Comparison of ENCODE assay signal across 13 cellular contexts in the genomic region with DNA sequence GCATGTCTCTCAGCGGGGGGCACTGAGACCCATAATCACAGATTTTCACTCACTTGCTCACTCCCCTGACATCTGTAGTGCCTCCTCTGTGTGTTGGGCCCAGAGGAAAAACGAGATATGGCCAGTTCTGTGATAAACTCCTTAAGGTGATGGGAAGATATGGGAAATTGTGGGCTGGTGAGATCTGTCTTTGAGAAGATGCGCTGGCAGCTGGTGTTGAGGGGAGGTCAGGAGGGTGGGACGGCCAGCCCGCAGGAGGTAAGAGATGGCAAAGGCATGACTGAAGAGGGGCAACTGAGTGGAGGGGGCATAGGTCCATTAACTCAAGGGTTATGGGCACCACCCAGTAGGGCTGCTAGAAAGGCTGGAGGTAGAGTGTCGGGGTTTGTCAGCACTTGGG.
A peak's percentile ranks its signal among the peaks of the same experiment; 100 is the strongest.
DNase-seq lines count a peak whose midpoint lies in the region; ATAC-seq, FAIRE-seq and TF ChIP-seq lines count a peak whose summit lies in the region.
"Had no signal": no experiment of that assay in that cellular context is flagged by ENCODE, and none has a peak within 500 bp of the region (broad histone marks: within the 10 kb centered on the region; RNA-seq: fewer than 3 reads in every experiment).

No MANE protein-coding gene starts in this region.

- CTCF ChIA-PET in CD4-positive, alpha-beta memory T cell (lab: Charles Lee; ENCODE audit: partially characterized antibody): no interaction called here
- CTCF ChIA-PET in K562 (lab: Yijun Ruan, JAX; ENCODE audit: low intra/inter-chr PET ratio): no interaction called here

- H3K4me3 ChIP-seq in CD4-positive, alpha-beta memory T cell (ENCODE audit: low read length in 2 of 2): no peak overlapping the region
- no peak overlapping the region for H3K4me3 ChIP-seq in K562
- H3K4me3 ChIP-seq: A549, GM23248 had no signal

- no peak overlapping the region for H3K27ac ChIP-seq in CD4-positive, alpha-beta memory T cell (ENCODE audit: low read depth, low read length)
- no peak overlapping the region for H3K27ac ChIP-seq in K562 (ENCODE audit: extremely low read depth, low read depth, low read length)
- H3K27ac ChIP-seq: A549, GM23248 had no signal

- peak overlapping the region in 4 of 7 donors; percentile 42 to 56 (median 46) for H3K27ac Mint-ChIP-seq in CD4-positive, alpha-beta memory T cell
- H3K27ac Mint-ChIP-seq in memory B cell: peak overlapping the region; percentile 12

- TF ChIP-seq EP300 in K562 (IDR thresholded peaks at IDR 0.05; ENCODE audit: low read length): no peak

- no peaks in the 10 kb centered on the region for H3K4me1 Mint-ChIP-seq in CD4-positive, alpha-beta memory T cell
- no peaks in the 10 kb centered on the region for H3K4me1 Mint-ChIP-seq in memory B cell
- H3K4me1 Mint-ChIP-seq: CD14-positive monocyte had no signal

- FAIRE-seq in K562 (lab: Jason Lieb, UNC): no peak
- FAIRE-seq: A549, GM18507, H54 had no signal

- H3K4me1 ChIP-seq in CD4-positive, alpha-beta memory T cell (ENCODE audit: insufficient read depth, low read length): no peaks in the 10 kb centered on the region
- peaks cover 0 to 7% of the 10 kb centered on the region in 2 experiments; a peak in 1 of 5 replicates for H3K4me1 ChIP-seq in K562 (replicated peaks in 1 of 2; ENCODE audit: control insufficient read depth in 2 of 2, insufficient read depth in 2 of 2, low read length in 2 of 2)
- H3K4me1 ChIP-seq: A549 had no signal

- no peak overlapping the region for H3K4me2 ChIP-seq in K562 (ENCODE audit: insufficient read depth, low read length)
- H3K4me2 ChIP-seq: A549 had no signal

- H3K9ac ChIP-seq in K562 (ENCODE audit: insufficient read depth in 1 of 2, low read depth in 2 of 2, low read length in 2 of 2): no peak overlapping the region
- H3K9ac ChIP-seq: GM23248 had no signal

- peak; percentile 31; the same call in 1 of the 2 replicates for TF ChIP-seq POLR2A in K562 (conservative IDR thresholded peaks at IDR 0.05)

- no peak overlapping the region for H3K4me3 Mint-ChIP-seq in CD4-positive, alpha-beta memory T cell
- H3K4me3 Mint-ChIP-seq in memory B cell: no peak overlapping the region
- H3K4me3 Mint-ChIP-seq: CD14-positive monocyte had no signal

- DNase-seq in CD4-positive, alpha-beta memory T cell: no peak
- DNase-seq in K562 (ENCODE audit: extremely low read depth in 1 of 4, low spot score in 3 of 4) (no peak), memory B cell (ENCODE audit: low spot score in 2 of 2) (no peak), mesenteric fat pad (ENCODE audit: low spot score) (no peak), GDM1 (lab: John Stamatoyannopoulos, UW) (no peak)
- DNase-seq: DMS53, GM23248 had no signal

- in situ Hi-C loops in K562 (cut with MboI): no loop called here

- no peaks in the 10 kb centered on the region for H3K9me1 ChIP-seq in K562 (ENCODE audit: control insufficient read depth, insufficient read depth, low read length)

- TSS peak; percentile 16 for BruUV-seq in K562 (replicated peaks; lab: Mats Ljungman, UMichigan)

- H4K20me1 ChIP-seq in K562 (replicated peaks; ENCODE audit: control insufficient read depth, insufficient read depth, low read length): 0 out of 2 replicates have a peak, but pooled peaks cover 6% of the 10 kb centered on the region

- TF ChIP-seq CTCF in K562 (IDR thresholded peaks at IDR 0.05 in 2 of 3, conservative IDR thresholded peaks at IDR 0.05 in 1 of 3; ENCODE audit: insufficient read depth in 2 of 3, low read depth in 1 of 3, low read length in 3 of 3): no peak

- intact Hi-C loops in CD4-positive, alpha-beta memory T cell (cut with micrococcal nuclease): no loop called here
- intact Hi-C loops in K562 (cut with micrococcal nuclease): no loop called here

- peaks cover 52 to 72% of the 10 kb centered on the region in 2 donors for H3K36me3 Mint-ChIP-seq in CD4-positive, alpha-beta memory T cell
- H3K36me3 Mint-ChIP-seq in memory B cell: peaks cover 45% of the 10 kb centered on the region

- H3K9me3 ChIP-seq in CD4-positive, alpha-beta memory T cell (ENCODE audit: control insufficient read depth in 1 of 2, low read length in 2 of 2): no peaks in the 10 kb centered on the region
- H3K9me3 ChIP-seq in K562 (replicated peaks; ENCODE audit: control insufficient read depth, insufficient read depth, low read depth, low read length): no peaks in the 10 kb centered on the region
- H3K9me3 ChIP-seq: A549 had no signal

- no peaks in the 10 kb centered on the region for H3K27me3 Mint-ChIP-seq in CD4-positive, alpha-beta memory T cell
- H3K27me3 Mint-ChIP-seq in memory B cell: no peaks in the 10 kb centered on the region

- peaks cover 70% of the 10 kb centered on the region for H3K36me3 ChIP-seq in CD4-positive, alpha-beta memory T cell (ENCODE audit: insufficient read depth, low read length)
- peaks cover 95% of the 10 kb centered on the region for H3K36me3 ChIP-seq in K562 (ENCODE audit: control insufficient read depth, insufficient read depth, low read length)

- 89% methylated on average over 6 of the region's 6 CpGs for WGBS in K562 (ENCODE audit: insufficient coverage, low coverage, missing lambda C conversion rate)

- H3K27me3 ChIP-seq in CD4-positive, alpha-beta memory T cell (ENCODE audit: insufficient read depth, low read length): no peaks in the 10 kb centered on the region
- H3K27me3 ChIP-seq in K562 (ENCODE audit: control insufficient read depth in 2 of 2, insufficient read depth in 2 of 2, low read length in 2 of 2): no peaks in the 10 kb centered on the region

- POLR2A ChIA-PET in CD4-positive, alpha-beta memory T cell (lab: Charles Lee; ENCODE audit: partially characterized antibody): no interaction called here
- POLR2A ChIA-PET in K562 (lab: Yijun Ruan, JAX): interaction anchor here (1.2 to 1.9 kb wide), 2 partner anchors 9 to 14 kb away, joined by 5 to 8 read pairs; no protein-coding TSS in a partner anchor

- H2AFZ ChIP-seq in K562 (ENCODE audit: low read depth, low read length): no peak overlapping the region
- H2AFZ ChIP-seq: GM23248 had no signal

- TF ChIP-seq RAD21 in K562 (CRISPR knock-in tag; conservative IDR thresholded peaks at IDR 0.05 in 1 of 2, IDR thresholded peaks at IDR 0.05 in 1 of 2): no peak

- ATAC-seq in K562: no peak
- ATAC-seq in memory B cell (ENCODE audit: low read depth): no peak
- ATAC-seq in HG03565 (IDR thresholded peaks at IDR 0.05; ENCODE audit: unreplicated experiment): no peak
- ATAC-seq: A549, HCT116 had no signal

- no peaks in the 10 kb centered on the region for H3K9me3 Mint-ChIP-seq in CD4-positive, alpha-beta memory T cell
- H3K9me3 Mint-ChIP-seq in memory B cell: no peaks in the 10 kb centered on the region
- H3K9me3 Mint-ChIP-seq: CD14-positive monocyte had no signal

- H3K79me2 ChIP-seq in K562 (ENCODE audit: control insufficient read depth, insufficient read depth, low read length): no peaks in the 10 kb centered on the region

TF ChIP-seq in K562, 482 proteins besides CTCF, POLR2A, EP300 and RAD21 (continues in another document):
- TF ChIP-seq SAFB (IDR thresholded peaks at IDR 0.05; ENCODE audit: borderline replicate concordance, low read depth, low read length): no peak
- TF ChIP-seq USF1 (CRISPR knock-in tag; IDR thresholded peaks at IDR 0.05): peak; percentile 54; the same call in 1 of the 2 replicates
- TF ChIP-seq ZNF699 (CRISPR knock-in tag; IDR thresholded peaks at IDR 0.05; ENCODE audit: insufficient replicate concordance): no peak
- no peak for TF ChIP-seq CEBPB (tag; IDR thresholded peaks at IDR 0.05)
- no peak for TF ChIP-seq ZNF217 (CRISPR knock-in tag; IDR thresholded peaks at IDR 0.05)
- no peak for TF ChIP-seq ZNF280B (CRISPR knock-in tag; IDR thresholded peaks at IDR 0.05)
- TF ChIP-seq TAF1 (IDR thresholded peaks at IDR 0.05; ENCODE audit: control insufficient read depth, extremely low read depth, insufficient read depth, low read length, severe bottlenecking): no peak
- TF ChIP-seq CBX5 (IDR thresholded peaks at IDR 0.05; ENCODE audit: borderline replicate concordance, low read depth): no peak
- no peak for TF ChIP-seq ASH1L (IDR thresholded peaks at IDR 0.05; ENCODE audit: borderline replicate concordance, low read depth, partially characterized antibody)
- TF ChIP-seq ZC3H4 (CRISPR knock-in tag; IDR thresholded peaks at IDR 0.05; ENCODE audit: borderline replicate concordance): 0 out of 2 replicates have a peak, but pooled peaks have one; percentile 71
- TF ChIP-seq ZNF12 (CRISPR knock-in tag; IDR thresholded peaks at IDR 0.05): no peak
- TF ChIP-seq RBBP5 (IDR thresholded peaks at IDR 0.05; ENCODE audit: borderline replicate concordance, insufficient read depth, low read length, poor library complexity, severe bottlenecking): no peak
- no peak for TF ChIP-seq PML (IDR thresholded peaks at IDR 0.05; ENCODE audit: low read length)
- peak; percentile 62; the same call in 1 of the 2 replicates for TF ChIP-seq IRF2 (CRISPR knock-in tag; IDR thresholded peaks at IDR 0.05)
- TF ChIP-seq ZNF197 (CRISPR knock-in tag; IDR thresholded peaks at IDR 0.05; ENCODE audit: low read depth): no peak
- TF ChIP-seq ZBTB8A (IDR thresholded peaks at IDR 0.05; ENCODE audit: partially characterized antibody): no peak
- TF ChIP-seq ETV5 (CRISPR knock-in tag; IDR thresholded peaks at IDR 0.05; ENCODE audit: low read depth): no peak
